In the genomic region with DNA sequence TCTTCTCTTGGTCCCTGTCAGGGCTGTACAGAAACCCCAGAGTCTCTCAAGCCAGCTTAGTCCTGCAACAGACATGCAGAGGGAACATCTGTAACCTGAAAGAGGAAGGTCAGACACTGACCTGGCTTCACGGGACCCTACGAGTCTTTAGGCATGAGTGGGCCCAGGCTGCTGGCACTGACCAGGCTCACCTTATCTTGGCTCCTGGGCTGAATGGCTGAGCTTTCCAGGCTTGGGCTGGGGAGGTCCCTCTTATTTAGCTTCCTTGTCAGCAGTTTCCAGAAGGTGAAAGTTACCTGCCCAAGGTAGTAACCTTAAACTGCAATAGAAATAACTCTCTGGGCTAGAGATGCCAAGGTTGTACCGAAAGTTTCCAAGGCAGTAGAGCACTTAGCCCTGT, we compare ENCODE assay signal across 1 cellular context.
TF ChIP-seq lines count a peak whose summit lies in the region.

No MANE protein-coding gene starts in this region.

TF ChIP-seq in GM23338, 12 proteins besides CTCF, POLR2A, EP300 and RAD21 (continued from another document):
- TF ChIP-seq, protein P1, sequence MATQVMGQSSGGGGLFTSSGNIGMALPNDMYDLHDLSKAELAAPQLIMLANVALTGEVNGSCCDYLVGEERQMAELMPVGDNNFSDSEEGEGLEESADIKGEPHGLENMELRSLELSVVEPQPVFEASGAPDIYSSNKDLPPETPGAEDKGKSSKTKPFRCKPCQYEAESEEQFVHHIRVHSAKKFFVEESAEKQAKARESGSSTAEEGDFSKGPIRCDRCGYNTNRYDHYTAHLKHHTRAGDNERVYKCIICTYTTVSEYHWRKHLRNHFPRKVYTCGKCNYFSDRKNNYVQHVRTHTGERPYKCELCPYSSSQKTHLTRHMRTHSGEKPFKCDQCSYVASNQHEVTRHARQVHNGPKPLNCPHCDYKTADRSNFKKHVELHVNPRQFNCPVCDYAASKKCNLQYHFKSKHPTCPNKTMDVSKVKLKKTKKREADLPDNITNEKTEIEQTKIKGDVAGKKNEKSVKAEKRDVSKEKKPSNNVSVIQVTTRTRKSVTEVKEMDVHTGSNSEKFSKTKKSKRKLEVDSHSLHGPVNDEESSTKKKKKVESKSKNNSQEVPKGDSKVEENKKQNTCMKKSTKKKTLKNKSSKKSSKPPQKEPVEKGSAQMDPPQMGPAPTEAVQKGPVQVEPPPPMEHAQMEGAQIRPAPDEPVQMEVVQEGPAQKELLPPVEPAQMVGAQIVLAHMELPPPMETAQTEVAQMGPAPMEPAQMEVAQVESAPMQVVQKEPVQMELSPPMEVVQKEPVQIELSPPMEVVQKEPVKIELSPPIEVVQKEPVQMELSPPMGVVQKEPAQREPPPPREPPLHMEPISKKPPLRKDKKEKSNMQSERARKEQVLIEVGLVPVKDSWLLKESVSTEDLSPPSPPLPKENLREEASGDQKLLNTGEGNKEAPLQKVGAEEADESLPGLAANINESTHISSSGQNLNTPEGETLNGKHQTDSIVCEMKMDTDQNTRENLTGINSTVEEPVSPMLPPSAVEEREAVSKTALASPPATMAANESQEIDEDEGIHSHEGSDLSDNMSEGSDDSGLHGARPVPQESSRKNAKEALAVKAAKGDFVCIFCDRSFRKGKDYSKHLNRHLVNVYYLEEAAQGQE (IDR thresholded peaks at IDR 0.05; ENCODE audit: unreplicated experiment): no peak
- TF ChIP-seq ZNF331 (CRISPR knock-in tag; IDR thresholded peaks at IDR 0.05; ENCODE audit: low read depth) (no peak), CREB1 (CRISPR knock-in tag; IDR thresholded peaks at IDR 0.05; ENCODE audit: low read depth) (no peak), ETS1 (IDR thresholded peaks at IDR 0.05) (no peak), ZNF114 (CRISPR knock-in tag; IDR thresholded peaks at IDR 0.05) (no peak), NANOG (IDR thresholded peaks at IDR 0.05; ENCODE audit: borderline replicate concordance) (no peak)
- TF ChIP-seq, protein P2, sequence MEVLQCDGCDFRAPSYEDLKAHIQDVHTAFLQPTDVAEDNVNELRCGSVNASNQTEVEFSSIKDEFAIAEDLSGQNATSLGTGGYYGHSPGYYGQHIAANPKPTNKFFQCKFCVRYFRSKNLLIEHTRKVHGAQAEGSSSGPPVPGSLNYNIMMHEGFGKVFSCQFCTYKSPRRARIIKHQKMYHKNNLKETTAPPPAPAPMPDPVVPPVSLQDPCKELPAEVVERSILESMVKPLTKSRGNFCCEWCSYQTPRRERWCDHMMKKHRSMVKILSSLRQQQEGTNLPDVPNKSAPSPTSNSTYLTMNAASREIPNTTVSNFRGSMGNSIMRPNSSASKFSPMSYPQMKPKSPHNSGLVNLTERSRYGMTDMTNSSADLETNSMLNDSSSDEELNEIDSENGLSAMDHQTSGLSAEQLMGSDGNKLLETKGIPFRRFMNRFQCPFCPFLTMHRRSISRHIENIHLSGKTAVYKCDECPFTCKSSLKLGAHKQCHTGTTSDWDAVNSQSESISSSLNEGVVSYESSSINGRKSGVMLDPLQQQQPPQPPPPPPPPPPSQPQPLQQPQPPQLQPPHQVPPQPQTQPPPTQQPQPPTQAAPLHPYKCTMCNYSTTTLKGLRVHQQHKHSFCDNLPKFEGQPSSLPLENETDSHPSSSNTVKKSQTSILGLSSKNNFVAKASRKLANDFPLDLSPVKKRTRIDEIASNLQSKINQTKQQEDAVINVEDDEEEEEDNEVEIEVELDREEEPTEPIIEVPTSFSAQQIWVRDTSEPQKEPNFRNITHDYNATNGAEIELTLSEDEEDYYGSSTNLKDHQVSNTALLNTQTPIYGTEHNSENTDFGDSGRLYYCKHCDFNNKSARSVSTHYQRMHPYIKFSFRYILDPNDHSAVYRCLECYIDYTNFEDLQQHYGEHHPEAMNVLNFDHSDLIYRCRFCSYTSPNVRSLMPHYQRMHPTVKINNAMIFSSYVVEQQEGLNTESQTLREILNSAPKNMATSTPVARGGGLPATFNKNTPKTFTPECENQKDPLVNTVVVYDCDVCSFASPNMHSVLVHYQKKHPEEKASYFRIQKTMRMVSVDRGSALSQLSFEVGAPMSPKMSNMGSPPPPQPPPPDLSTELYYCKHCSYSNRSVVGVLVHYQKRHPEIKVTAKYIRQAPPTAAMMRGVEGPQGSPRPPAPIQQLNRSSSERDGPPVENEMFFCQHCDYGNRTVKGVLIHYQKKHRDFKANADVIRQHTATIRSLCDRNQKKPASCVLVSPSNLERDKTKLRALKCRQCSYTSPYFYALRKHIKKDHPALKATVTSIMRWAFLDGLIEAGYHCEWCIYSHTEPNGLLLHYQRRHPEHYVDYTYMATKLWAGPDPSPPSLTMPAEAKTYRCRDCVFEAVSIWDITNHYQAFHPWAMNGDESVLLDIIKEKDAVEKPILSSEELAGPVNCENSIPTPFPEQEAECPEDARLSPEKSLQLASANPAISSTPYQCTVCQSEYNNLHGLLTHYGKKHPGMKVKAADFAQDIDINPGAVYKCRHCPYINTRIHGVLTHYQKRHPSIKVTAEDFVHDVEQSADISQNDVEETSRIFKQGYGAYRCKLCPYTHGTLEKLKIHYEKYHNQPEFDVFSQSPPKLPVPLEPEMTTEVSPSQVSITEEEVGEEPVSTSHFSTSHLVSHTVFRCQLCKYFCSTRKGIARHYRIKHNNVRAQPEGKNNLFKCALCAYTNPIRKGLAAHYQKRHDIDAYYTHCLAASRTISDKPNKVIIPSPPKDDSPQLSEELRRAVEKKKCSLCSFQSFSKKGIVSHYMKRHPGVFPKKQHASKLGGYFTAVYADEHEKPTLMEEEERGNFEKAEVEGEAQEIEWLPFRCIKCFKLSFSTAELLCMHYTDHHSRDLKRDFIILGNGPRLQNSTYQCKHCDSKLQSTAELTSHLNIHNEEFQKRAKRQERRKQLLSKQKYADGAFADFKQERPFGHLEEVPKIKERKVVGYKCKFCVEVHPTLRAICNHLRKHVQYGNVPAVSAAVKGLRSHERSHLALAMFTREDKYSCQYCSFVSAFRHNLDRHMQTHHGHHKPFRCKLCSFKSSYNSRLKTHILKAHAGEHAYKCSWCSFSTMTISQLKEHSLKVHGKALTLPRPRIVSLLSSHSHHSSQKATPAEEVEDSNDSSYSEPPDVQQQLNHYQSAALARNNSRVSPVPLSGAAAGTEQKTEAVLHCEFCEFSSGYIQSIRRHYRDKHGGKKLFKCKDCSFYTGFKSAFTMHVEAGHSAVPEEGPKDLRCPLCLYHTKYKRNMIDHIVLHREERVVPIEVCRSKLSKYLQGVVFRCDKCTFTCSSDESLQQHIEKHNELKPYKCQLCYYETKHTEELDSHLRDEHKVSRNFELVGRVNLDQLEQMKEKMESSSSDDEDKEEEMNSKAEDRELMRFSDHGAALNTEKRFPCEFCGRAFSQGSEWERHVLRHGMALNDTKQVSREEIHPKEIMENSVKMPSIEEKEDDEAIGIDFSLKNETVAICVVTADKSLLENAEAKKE (CRISPR knock-in tag; IDR thresholded peaks at IDR 0.05): no peak
